Comparison of ENCODE assay signal across 8 cellular contexts in genomic region chr15:42581272-42581730, GRCh38. TPM values are rescaled to one million over a fixed set of nuclear protein-coding genes. Genes with fewer than 3 reads are reported as not detected.
DNase-seq lines count a peak whose midpoint lies in the region; ATAC-seq and TF ChIP-seq lines count a peak whose summit lies in the region.

No MANE protein-coding gene starts in this region.

- POLR2A ChIA-PET in Panc1 (lab: Charles Lee) = interaction anchor here (0.7 kb wide), 1 partner anchor 68 kb away, joined by 4 read pairs; no protein-coding TSS in a partner anchor

- WGBS in HUES64 = 3% methylated on average over 37 of the region's 37 CpGs

- H3K36me3 ChIP-seq in CD4-positive, CD25-positive, alpha-beta regulatory T cell (ENCODE audit: control insufficient read depth, insufficient read depth, low read length) = no peaks in the 10 kb centered on the region
- H3K36me3 ChIP-seq in HUES64 (ENCODE audit: insufficient read depth, low read length) = peaks cover 5% of the 10 kb centered on the region; the same call in 1 of the 2 replicates
- H3K36me3 ChIP-seq in Panc1 (ENCODE audit: control insufficient read depth, insufficient read depth, low read length) = no peaks in the 10 kb centered on the region

- H3K9me3 Mint-ChIP-seq in CD4-positive, CD25-positive, alpha-beta regulatory T cell = no peaks in the 10 kb centered on the region
- no peaks in the 10 kb centered on the region for H3K9me3 Mint-ChIP-seq in nephron

- no TSS peak for BruUV-seq in Panc1 (replicated peaks; lab: Mats Ljungman, UMichigan)

- H3K27ac Mint-ChIP-seq in CD4-positive, CD25-positive, alpha-beta regulatory T cell = peak overlapping the region; percentile 88 to 95 (median 94)
- H3K27ac Mint-ChIP-seq in nephron = peak overlapping the region in 2 of 3 experiments; percentile 15 to 27

- peaks cover 22% of the 10 kb centered on the region for H3K27me3 Mint-ChIP-seq in CD4-positive, CD25-positive, alpha-beta regulatory T cell
- peaks cover 28% of the 10 kb centered on the region for H3K27me3 Mint-ChIP-seq in nephron (ENCODE audit: low read depth)

- peak overlapping the region; percentile 77 for H3K4me3 ChIP-seq in CD4-positive, CD25-positive, alpha-beta regulatory T cell (ENCODE audit: low read depth, low read length)
- peak overlapping the region; percentile 56 for H3K4me3 ChIP-seq in HUES64 (ENCODE audit: low read length)
- H3K4me3 ChIP-seq in Panc1 (ENCODE audit: low read depth in 2 of 2, low read length in 2 of 2) = peak overlapping the region; percentile 49 to 66
- peak overlapping the region; percentile 62 for H3K4me3 ChIP-seq in fibroblast of the aortic adventitia (ENCODE audit: low read depth, low read length)

- peaks cover 11% of the 10 kb centered on the region for H3K4me1 ChIP-seq in CD4-positive, CD25-positive, alpha-beta regulatory T cell (ENCODE audit: control insufficient read depth, insufficient read depth, low read length, poor library complexity, severe bottlenecking)
- H3K4me1 ChIP-seq in HUES64 (ENCODE audit: insufficient read depth, low read length) = peaks cover 33% of the 10 kb centered on the region
- H3K4me1 ChIP-seq in Panc1 (ENCODE audit: control insufficient read depth, insufficient read depth, low read length) = peaks cover 25% of the 10 kb centered on the region

- CTCF ChIA-PET in Panc1 (lab: Charles Lee) = no interaction called here

- H3K9ac ChIP-seq in HUES64 (ENCODE audit: low read depth, low read length) = peak overlapping the region; percentile 57

- H3K4me1 Mint-ChIP-seq in CD4-positive, CD25-positive, alpha-beta regulatory T cell = peaks cover 21 to 56% (median 27%) of the 10 kb centered on the region in 4 donors
- H3K4me1 Mint-ChIP-seq in nephron = peaks cover 71% of the 10 kb centered on the region

- H3K9me3 ChIP-seq in CD4-positive, CD25-positive, alpha-beta regulatory T cell (ENCODE audit: control insufficient read depth in 2 of 2, low read length in 2 of 2) = no peaks in the 10 kb centered on the region
- H3K9me3 ChIP-seq in HUES64 (ENCODE audit: insufficient read depth, low read depth, low read length) (no peaks in the 10 kb centered on the region), Panc1 (ENCODE audit: control insufficient read depth, insufficient read depth, low read depth, low read length) (no peaks in the 10 kb centered on the region)

- peak; percentile 69 to 91 (median 77) for DNase-seq in CD4-positive, CD25-positive, alpha-beta regulatory T cell
- DNase-seq in Panc1 (ENCODE audit: low read depth, low spot score) (no peak), fibroblast of the aortic adventitia (ENCODE audit: low read depth) (peak; percentile 58)
- DNase-seq in activated T-helper 9 cell treated with anti-CD3 and anti-CD28 coated beads, Interleukin-2, amount 50 U/mL, for 16 hours (ENCODE audit: low read depth) = peak; percentile 58
- peak; percentile 58 to 75 (median 68) for DNase-seq in stimulated activated naive CD4-positive, alpha-beta T cell (lab: John Stamatoyannopoulos, UW)

- intact Hi-C loops in Panc1 (cut with micrococcal nuclease; ENCODE audit: unreplicated experiment) = no loop called here

- peak; percentile 96 to 98 for ATAC-seq in CD4-positive, CD25-positive, alpha-beta regulatory T cell (ENCODE audit: low read depth in 2 of 2)
- ATAC-seq in GM19455 (IDR thresholded peaks at IDR 0.05; ENCODE audit: unreplicated experiment) (peak; percentile 68), Panc1 (peak; percentile 99)

- H3K27ac ChIP-seq in CD4-positive, CD25-positive, alpha-beta regulatory T cell (ENCODE audit: insufficient read depth, low read length, poor library complexity, severe bottlenecking) = peak overlapping the region; percentile 68
- H3K27ac ChIP-seq in HUES64 (ENCODE audit: low read depth, low read length) = no peak overlapping the region
- H3K27ac ChIP-seq in Panc1 (ENCODE audit: low read length) = peak overlapping the region; percentile 72

- in situ Hi-C loops in Panc1 (cut with HindIII; ENCODE audit: low pct_unique_long_range_greater_than_20kb, low sequenced_read_pairs) = no loop called here

- TF ChIP-seq CTCF in Panc1 (IDR thresholded peaks at IDR 0.05) (no peak), fibroblast of the aortic adventitia (IDR thresholded peaks at IDR 0.05; ENCODE audit: insufficient read depth, low read length) (no peak), nephron (IDR thresholded peaks at IDR 0.05; ENCODE audit: unreplicated experiment in 3 of 3) (no peak)

- peaks cover 9% of the 10 kb centered on the region for H3K36me3 Mint-ChIP-seq in CD4-positive, CD25-positive, alpha-beta regulatory T cell
- H3K36me3 Mint-ChIP-seq in nephron (ENCODE audit: low read depth) = peaks cover 3% of the 10 kb centered on the region

- peak overlapping the region; percentile 93 to 96 (median 94) for H3K4me3 Mint-ChIP-seq in CD4-positive, CD25-positive, alpha-beta regulatory T cell
- H3K4me3 Mint-ChIP-seq in nephron = peak overlapping the region; percentile 80 to 83 (median 82)

- no peaks in the 10 kb centered on the region for H3K27me3 ChIP-seq in CD4-positive, CD25-positive, alpha-beta regulatory T cell (ENCODE audit: control insufficient read depth, insufficient read depth, low read length)
- H3K27me3 ChIP-seq in HUES64 (ENCODE audit: insufficient read depth, low read length) (peaks cover 43% of the 10 kb centered on the region), Panc1 (ENCODE audit: control insufficient read depth, insufficient read depth, low read length) (no peaks in the 10 kb centered on the region)

RNA-seq across cellular contexts. Expression of gene STARD9, which starts 5.9 kb away (rescaled TPM):
- total RNA-seq in CD4-positive, CD25-positive, alpha-beta regulatory T cell = 9.8 TPM
- under 1 TPM; 0.07 to 0.24 (median 0.14) TPM for polyA plus RNA-seq in CD4-positive, CD25-positive, alpha-beta regulatory T cell
- polyA plus RNA-seq in HUES64 (2013, experiment 1 of 2) = 2.0 TPM
- 3.0 TPM for polyA plus RNA-seq in HUES64 (2013, experiment 2 of 2)
- total RNA-seq in Panc1 (2021; ENCODE audit: unreplicated experiment) (13.4 TPM), fibroblast of the aortic adventitia (ENCODE audit: low replicate concordance) (5.2 and 8.0 TPM in 2 replicates)
- polyA plus RNA-seq in Panc1 (2012; ENCODE audit: insufficient read length) = 7.2 TPM

RNA-seq across cellular contexts. Expression of gene HAUS2, which starts 32.7 kb away (rescaled TPM):
- total RNA-seq in CD4-positive, CD25-positive, alpha-beta regulatory T cell = 24.4 TPM
- polyA plus RNA-seq in CD4-positive, CD25-positive, alpha-beta regulatory T cell = 10 to 100 TPM; 21.0 to 33.1 (median 25.1) TPM
- polyA plus RNA-seq in HUES64 (2013, experiment 1 of 2) = 23.0 TPM
- 24.5 TPM for polyA plus RNA-seq in HUES64 (2013, experiment 2 of 2)
- total RNA-seq in Panc1 (2021; ENCODE audit: unreplicated experiment) (42.4 TPM), fibroblast of the aortic adventitia (ENCODE audit: low replicate concordance) (41.4 and 41.5 TPM in 2 replicates)
- 12.1 TPM for polyA plus RNA-seq in Panc1 (2012; ENCODE audit: insufficient read length)

RNA-seq across cellular contexts. Expression of gene LRRC57, which starts 32.7 kb away (rescaled TPM):
- total RNA-seq in CD4-positive, CD25-positive, alpha-beta regulatory T cell = 36.0 TPM
- 10 to 100 TPM in 1 of 4 donors, 1 to 10 TPM in 3; 5.8 to 11.6 (median 7.3) TPM for polyA plus RNA-seq in CD4-positive, CD25-positive, alpha-beta regulatory T cell
- polyA plus RNA-seq in HUES64 (2013, experiment 1 of 2) = 9.4 TPM
- 10.0 TPM for polyA plus RNA-seq in HUES64 (2013, experiment 2 of 2)
- total RNA-seq in Panc1 (2021; ENCODE audit: unreplicated experiment) (39.2 TPM), fibroblast of the aortic adventitia (ENCODE audit: low replicate concordance) (12.9 and 21.6 TPM in 2 replicates)
- 13.2 TPM for polyA plus RNA-seq in Panc1 (2012; ENCODE audit: insufficient read length)
